In genomic region chr13:96080676-96081075, GRCh38 we compare ENCODE assay signal across 1 cellular context.
TF ChIP-seq lines count a peak whose summit lies in the region.

No MANE protein-coding gene starts in this region.

TF ChIP-seq in H1, 55 proteins besides CTCF, POLR2A, EP300 and RAD21:
- TF ChIP-seq CBX5 (IDR thresholded peaks at IDR 0.05; ENCODE audit: low read depth, low read length), result no peak
- TF ChIP-seq KDM4A (IDR thresholded peaks at IDR 0.05; ENCODE audit: low read depth, low read length, severe bottlenecking), result no peak
- TF ChIP-seq CEBPB (IDR thresholded peaks at IDR 0.05; ENCODE audit: low read depth, low read length), result no peak
- TF ChIP-seq CTBP2 (IDR thresholded peaks at IDR 0.05; ENCODE audit: borderline replicate concordance, insufficient read depth, insufficient read length, low read length), result no peak
- no peak for TF ChIP-seq EGR1 (IDR thresholded peaks at IDR 0.05; ENCODE audit: borderline replicate concordance, low read depth, low read length)
TF ChIP-seq in H1: peak in this region for 0.
